Comparison of ENCODE assay signal across 13 cellular contexts in the genomic region with DNA sequence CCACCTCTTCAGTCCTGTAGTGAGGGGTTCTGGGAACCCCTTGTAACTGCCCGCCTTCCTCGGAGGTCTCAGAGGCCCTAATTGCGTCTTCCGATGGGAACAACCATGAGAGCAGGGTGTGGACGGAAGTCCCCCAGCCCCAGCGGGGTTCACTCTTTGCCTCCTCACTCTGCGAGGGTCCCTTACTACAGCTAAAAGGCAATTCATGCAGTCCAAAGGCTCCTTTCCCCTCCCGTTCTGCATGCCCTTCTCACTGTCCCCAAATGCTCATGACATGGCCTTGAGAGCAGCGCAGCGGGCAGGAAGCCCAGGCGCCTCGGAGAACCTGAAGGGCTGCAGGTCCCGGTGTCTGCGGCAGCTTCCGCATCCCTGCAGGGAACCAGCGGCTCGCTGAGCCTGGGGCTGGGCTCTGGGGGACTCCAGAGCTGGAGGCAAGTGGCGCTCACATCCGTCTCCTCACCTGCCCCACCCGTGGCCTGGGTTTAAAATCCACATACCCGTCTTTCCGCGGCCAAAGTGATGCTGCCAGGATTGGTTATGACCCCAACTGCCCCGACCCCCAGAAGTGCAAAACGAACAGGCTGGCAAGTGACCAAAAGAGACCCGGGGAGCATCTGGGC. TPM values are rescaled to one million over a fixed set of nuclear protein-coding genes. Genes with fewer than 3 reads are reported as not detected.
DNase-seq lines count a peak whose midpoint lies in the region; ATAC-seq and TF ChIP-seq lines count a peak whose summit lies in the region.
"Had no signal": no experiment of that assay in that cellular context is flagged by ENCODE, and none has a peak within 500 bp of the region (broad histone marks: within the 10 kb centered on the region; RNA-seq: fewer than 3 reads in every experiment).

No MANE protein-coding gene starts in this region.

- H3K36me3 Mint-ChIP-seq in Calu3 (ENCODE audit: insufficient read depth, unreplicated experiment) (peaks cover 4% of the 10 kb centered on the region), WTC11 (no peaks in the 10 kb centered on the region), CD14-positive monocyte (no peaks in the 10 kb centered on the region)

- no peak for TF ChIP-seq CTCF in Calu3 (IDR thresholded peaks at IDR 0.05; ENCODE audit: unreplicated experiment)
- no peak for TF ChIP-seq CTCF in WTC11 (IDR thresholded peaks at IDR 0.05)
- TF ChIP-seq CTCF in right atrium auricular region (IDR thresholded peaks at IDR 0.05) = no peak
- TF ChIP-seq CTCF in parathyroid adenoma (IDR thresholded peaks at IDR 0.05) = no peak
- no peak for TF ChIP-seq CTCF in CD14-positive monocyte (IDR thresholded peaks at IDR 0.05)

- peak; percentile 38 for ATAC-seq in WTC11

- H3K36me3 ChIP-seq in right atrium auricular region (no peaks in the 10 kb centered on the region), parathyroid adenoma (ENCODE audit: control insufficient read depth, insufficient read depth, low read length) (no peaks in the 10 kb centered on the region)

- H3K79me2 ChIP-seq in parathyroid adenoma = no peaks in the 10 kb centered on the region

- DNase-seq in Calu3 (no peak), WTC11 (ENCODE audit: low spot score) (no peak), right atrium auricular region (ENCODE audit: low spot score) (no peak), CD14-positive monocyte (ENCODE audit: low spot score) (no peak), GF-D8 (lab: John Stamatoyannopoulos, UW) (no peak)
- no peak for DNase-seq in activated CD8-positive, alpha-beta memory T cell treated with anti-CD3 and anti-CD28 coated beads, Interleukin-2, amount 50 U/mL, for 48 hours
- DNase-seq in stimulated activated CD8-positive, alpha-beta memory T cell treated with anti-CD3 and anti-CD28 coated beads, Interleukin-4, amount 100 ng/mL, for 48 hours = no peak
- DNase-seq: DND-41, foreskin melanocyte, NCI-H1694 had no signal

- no peak overlapping the region for H2AFZ ChIP-seq in parathyroid adenoma

- BruUV-seq in Calu3 (replicated peaks; lab: Mats Ljungman, UMichigan) = no TSS peak

- no peak overlapping the region for H3K9ac ChIP-seq in parathyroid adenoma

- peak overlapping the region; percentile 35 for H3K4me2 ChIP-seq in parathyroid adenoma (ENCODE audit: low read length)

- H3K9me3 Mint-ChIP-seq in Calu3 (ENCODE audit: low read depth, unreplicated experiment) (no peaks in the 10 kb centered on the region), WTC11 (no peaks in the 10 kb centered on the region), CD14-positive monocyte (peaks cover 0 to 5% (median 0%) of the 10 kb centered on the region in 7 donors)
- H3K9me3 Mint-ChIP-seq: activated T-helper 2 cell treated with anti-CD3 and anti-CD28 coated beads, Interferon-gamma antibody, Interleukin-2, Interleukin-4, amounts not matched to agents 10 μg/mL and 5 μg/mL and 100 μg/mL, durations not matched to agents 14 hours and 24 hours and 36 hours had no signal

- peaks cover 92% of the 10 kb centered on the region for H3K27me3 Mint-ChIP-seq in Calu3 (ENCODE audit: unreplicated experiment)
- H3K27me3 Mint-ChIP-seq in WTC11 (ENCODE audit: low read depth) = peaks cover 70% of the 10 kb centered on the region
- peaks cover 49 to 63% (median 56%) of the 10 kb centered on the region in 3 donors for H3K27me3 Mint-ChIP-seq in CD14-positive monocyte (ENCODE audit: low read depth in 3 of 3)

- H3K4me3 ChIP-seq in right atrium auricular region (peak overlapping the region; percentile 30 to 44), parathyroid adenoma (ENCODE audit: low read depth, low read length) (no peak overlapping the region)

- H3K4me1 ChIP-seq in right atrium auricular region (peaks cover 0 to 19% of the 10 kb centered on the region in 2 donors), parathyroid adenoma (no peaks in the 10 kb centered on the region)

- CTCF ChIA-PET in Calu3 (lab: Charles Lee) = interaction anchor here (2.0 kb wide), 1 partner anchor 18 kb away, joined by 6 read pairs; no protein-coding TSS in a partner anchor
- CTCF ChIA-PET in WTC11 (lab: Charles Lee) = interaction anchor here (0.9 to 5.7 kb wide), 8 partner anchors 17 to 215 kb away, joined by 3 to 50 read pairs (median 11); no protein-coding TSS in a partner anchor

- H3K27ac ChIP-seq in right atrium auricular region (no peak overlapping the region), parathyroid adenoma (no peak overlapping the region)

- no peak overlapping the region for H3K27ac Mint-ChIP-seq in Calu3 (ENCODE audit: unreplicated experiment)
- no peak overlapping the region for H3K27ac Mint-ChIP-seq in WTC11
- no peak overlapping the region for H3K27ac Mint-ChIP-seq in CD14-positive monocyte
- H3K27ac Mint-ChIP-seq: activated T-helper 2 cell treated with anti-CD3 and anti-CD28 coated beads, Interferon-gamma antibody, Interleukin-2, Interleukin-4, amounts not matched to agents 10 μg/mL and 5 μg/mL and 100 μg/mL, durations not matched to agents 14 hours and 24 hours and 36 hours had no signal

- no peaks in the 10 kb centered on the region for H3K27me3 ChIP-seq in right atrium auricular region
- H3K27me3 ChIP-seq in parathyroid adenoma (ENCODE audit: control insufficient read depth, insufficient read depth, low read length) = peaks cover 14% of the 10 kb centered on the region

- peak overlapping the region; percentile 29 for H3K4me3 Mint-ChIP-seq in Calu3 (ENCODE audit: low read depth, unreplicated experiment)
- peak overlapping the region; percentile 73 for H3K4me3 Mint-ChIP-seq in WTC11
- peak overlapping the region in 1 of 2 donors; percentile 70 for H3K4me3 Mint-ChIP-seq in CD14-positive monocyte

- H3K4me1 Mint-ChIP-seq in Calu3 (ENCODE audit: low read depth, unreplicated experiment) (peaks cover 11% of the 10 kb centered on the region), WTC11 (peaks cover 24% of the 10 kb centered on the region), CD14-positive monocyte (peaks cover 10% of the 10 kb centered on the region)

- intact Hi-C loops in Calu3 (cut with micrococcal nuclease; ENCODE audit: unreplicated experiment) = no loop called here
- intact Hi-C loops in CD14-positive monocyte (cut with micrococcal nuclease) = no loop called here

- POLR2A ChIA-PET in WTC11 (lab: Charles Lee) = no interaction called here

- H3K9me3 ChIP-seq in right atrium auricular region (no peaks in the 10 kb centered on the region), parathyroid adenoma (ENCODE audit: control insufficient read depth, low read length) (no peaks in the 10 kb centered on the region)

TF ChIP-seq in WTC11, 78 proteins besides CTCF, POLR2A, EP300 and RAD21:
- TF ChIP-seq ZNF232 (CRISPR knock-in tag; IDR thresholded peaks at IDR 0.05) (0 out of 2 replicates have a peak, but pooled peaks have one; percentile 36), ZNF423 (CRISPR knock-in tag; IDR thresholded peaks at IDR 0.05) (no peak)
- TF ChIP-seq, protein P1, sequence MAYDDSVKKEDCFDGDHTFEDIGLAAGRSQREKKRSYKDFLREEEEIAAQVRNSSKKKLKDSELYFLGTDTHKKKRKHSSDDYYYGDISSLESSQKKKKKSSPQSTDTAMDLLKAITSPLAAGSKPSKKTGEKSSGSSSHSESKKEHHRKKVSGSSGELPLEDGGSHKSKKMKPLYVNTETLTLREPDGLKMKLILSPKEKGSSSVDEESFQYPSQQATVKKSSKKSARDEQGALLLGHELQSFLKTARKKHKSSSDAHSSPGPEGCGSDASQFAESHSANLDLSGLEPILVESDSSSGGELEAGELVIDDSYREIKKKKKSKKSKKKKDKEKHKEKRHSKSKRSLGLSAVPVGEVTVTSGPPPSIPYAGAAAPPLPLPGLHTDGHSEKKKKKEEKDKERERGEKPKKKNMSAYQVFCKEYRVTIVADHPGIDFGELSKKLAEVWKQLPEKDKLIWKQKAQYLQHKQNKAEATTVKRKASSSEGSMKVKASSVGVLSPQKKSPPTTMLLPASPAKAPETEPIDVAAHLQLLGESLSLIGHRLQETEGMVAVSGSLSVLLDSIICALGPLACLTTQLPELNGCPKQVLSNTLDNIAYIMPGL (CRISPR knock-in tag; IDR thresholded peaks at IDR 0.05) = no peak
- TF ChIP-seq, protein P2, sequence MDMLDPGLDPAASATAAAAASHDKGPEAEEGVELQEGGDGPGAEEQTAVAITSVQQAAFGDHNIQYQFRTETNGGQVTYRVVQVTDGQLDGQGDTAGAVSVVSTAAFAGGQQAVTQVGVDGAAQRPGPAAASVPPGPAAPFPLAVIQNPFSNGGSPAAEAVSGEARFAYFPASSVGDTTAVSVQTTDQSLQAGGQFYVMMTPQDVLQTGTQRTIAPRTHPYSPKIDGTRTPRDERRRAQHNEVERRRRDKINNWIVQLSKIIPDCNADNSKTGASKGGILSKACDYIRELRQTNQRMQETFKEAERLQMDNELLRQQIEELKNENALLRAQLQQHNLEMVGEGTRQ (CRISPR knock-in tag; IDR thresholded peaks at IDR 0.05) = no peak

RNA-seq across cellular contexts. Expression of a gene that starts 0.5 kb away (rescaled TPM):
- total RNA-seq in Calu3 (2022) (not detected in 2 replicates), WTC11 (2021) (0.23 to 0.50 TPM (median 0.23 TPM) in 3 replicates), right atrium auricular region (1 to 10 TPM in 1 of 2 donors, under 1 TPM in 1; 0.82 to 3.9 TPM)
- not detected for polyA plus RNA-seq in CD14-positive monocyte
- total RNA-seq: activated T-helper 2 cell treated with anti-CD3 and anti-CD28 coated beads, Interferon-gamma antibody, Interleukin-2, Interleukin-4, amounts not matched to agents 10 μg/mL and 5 μg/mL and 100 μg/mL, durations not matched to agents 14 hours and 24 hours and 36 hours; T-helper 2 cell treated with Interferon-gamma antibody and Interleukin-4, amounts not matched to agents 100 ng/mL and 5 ng/mL, for 36 hours had no signal

RNA-seq across cellular contexts. Expression of a gene that starts 54.4 kb away (rescaled TPM):
- total RNA-seq in Calu3 (2022) (25.7 and 34.5 TPM in 2 replicates), WTC11 (2021) (137 to 240 TPM (median 149 TPM) in 3 replicates), right atrium auricular region (100 to 1,000 TPM; 158 to 337 TPM)
- polyA plus RNA-seq in CD14-positive monocyte = 10 to 100 TPM; 15.8 to 27.6 TPM
